ENCODE assay signal across 13 cellular contexts in genomic region chr2:236938126-236938525, GRCh38.
"Had no signal": no experiment of that assay in that cellular context is flagged by ENCODE, and none has a peak within 500 bp of the region (broad histone marks: within the 10 kb centered on the region; RNA-seq: fewer than 3 reads in every experiment).

No MANE protein-coding gene starts in this region.

- H3K4me3 Mint-ChIP-seq: activated CD4-positive, alpha-beta T cell treated with anti-CD3 and anti-CD28 coated beads, Interleukin-2, amount 10 ng/mL, durations not matched to agents 7 days and 5 days; memory B cell; nephron; T-helper 1 cell treated with Interleukin-12 subunit alpha and Interleukin-12 subunit beta and Interleukin-4 antibody, amounts not matched to agents 30 μg/mL and 1 μg/mL, for 36 hours had no signal

- H3K27me3 ChIP-seq: adrenal gland had no signal

- H3K27ac ChIP-seq: adrenal gland had no signal

- H3K36me3 ChIP-seq: adrenal gland had no signal

- H3K4me1 ChIP-seq: adrenal gland had no signal

- H3K36me3 Mint-ChIP-seq: memory B cell had no signal

- H3K4me3 ChIP-seq: adrenal gland had no signal

- ATAC-seq: left colon; stimulated activated naive CD8-positive, alpha-beta T cell treated with anti-CD3 and anti-CD28 coated beads, Interleukin-15, Interleukin-2, amounts not matched to agents 100 U/mL and 50 U/mL, for 24 hours had no signal

- H3K9me3 ChIP-seq: adrenal gland had no signal

- H3K4me1 Mint-ChIP-seq: activated CD4-positive, alpha-beta T cell treated with anti-CD3 and anti-CD28 coated beads, Interleukin-2, amount 10 ng/mL, durations not matched to agents 7 days and 5 days; memory B cell had no signal

- H3K27ac Mint-ChIP-seq: activated CD4-positive, alpha-beta T cell treated with anti-CD3 and anti-CD28 coated beads, Interleukin-2, amount 10 ng/mL, durations not matched to agents 7 days and 5 days; memory B cell; nephron; T-helper 1 cell treated with Interleukin-12 subunit alpha and Interleukin-12 subunit beta and Interleukin-4 antibody, amounts not matched to agents 30 μg/mL and 1 μg/mL, for 36 hours had no signal

- H3K9me3 Mint-ChIP-seq: activated CD4-positive, alpha-beta T cell treated with anti-CD3 and anti-CD28 coated beads, Interleukin-2, amount 10 ng/mL, durations not matched to agents 7 days and 5 days; memory B cell; nephron; T-helper 1 cell treated with Interleukin-12 subunit alpha and Interleukin-12 subunit beta and Interleukin-4 antibody, amounts not matched to agents 30 μg/mL and 1 μg/mL, for 36 hours had no signal

- H3K27me3 Mint-ChIP-seq: activated CD4-positive, alpha-beta T cell treated with anti-CD3 and anti-CD28 coated beads, Interleukin-2, amount 10 ng/mL, durations not matched to agents 7 days and 5 days had no signal

- DNase-seq: activated CD4-positive, alpha-beta T cell treated with anti-CD3 and anti-CD28 coated beads, Interleukin-2, amount 10 ng/mL, durations not matched to agents 7 days and 5 days; activated CD4-positive, CD25-positive, alpha-beta regulatory T cell; activated naive CD4-positive, alpha-beta T cell treated with anti-CD3 and anti-CD28 coated beads, Interleukin-2, amount 50 U/mL, for 16 hours; caudate nucleus; cortex of kidney; effector CD8-positive, alpha-beta T cell; left colon; stimulated activated CD4-positive, alpha-beta T cell treated with anti-CD3 and anti-CD28 coated beads, Interleukin-2, amount 100 ng/mL, for 48 hours; stimulated activated naive CD8-positive, alpha-beta T cell treated with anti-CD3 and anti-CD28 coated beads, Interleukin-15, Interleukin-2, amounts not matched to agents 100 U/mL and 50 U/mL, for 24 hours had no signal
